In the genomic region with DNA sequence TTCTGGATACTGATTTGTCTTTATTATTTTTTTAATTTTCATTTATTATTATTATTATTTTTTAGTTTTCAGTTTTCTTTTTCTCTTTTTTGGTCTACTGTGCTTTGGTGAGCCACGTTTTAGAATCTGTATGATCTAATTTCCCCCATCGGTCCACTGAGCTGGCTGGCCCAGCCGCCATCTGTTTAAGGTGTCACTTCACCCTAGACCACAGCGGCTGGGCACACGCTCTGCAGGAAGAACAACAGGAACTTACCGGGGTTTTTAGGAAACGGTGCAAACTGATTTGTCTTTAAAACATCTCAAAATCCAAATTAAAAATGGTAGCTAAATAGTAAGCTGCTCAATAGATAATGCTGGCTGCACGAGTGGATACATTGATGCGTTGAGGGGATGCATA, we compare ENCODE assay signal across 30 cellular contexts. TPM values are rescaled to one million over a fixed set of nuclear protein-coding genes. Genes with fewer than 3 reads are reported as not detected.
A peak's percentile ranks its signal among the peaks of the same experiment; 100 is the strongest.
DNase-seq lines count a peak whose midpoint lies in the region; ATAC-seq and TF ChIP-seq lines count a peak whose summit lies in the region.
"Had no signal": no experiment of that assay in that cellular context is flagged by ENCODE, and none has a peak within 500 bp of the region (broad histone marks: within the 10 kb centered on the region; RNA-seq: fewer than 3 reads in every experiment).

No MANE protein-coding gene starts in this region.

- no peak for TF ChIP-seq POLR2A in suprapubic skin (IDR thresholded peaks at IDR 0.05)

- no peak overlapping the region for H3K4me3 Mint-ChIP-seq in memory B cell
- H3K4me3 Mint-ChIP-seq in CD4-positive, alpha-beta T cell = no peak overlapping the region
- H3K4me3 Mint-ChIP-seq: activated naive CD4-positive, alpha-beta T cell treated with anti-CD3 and anti-CD28 coated beads for 36 hours; CD14-positive monocyte; central memory CD8-positive, alpha-beta T cell; endodermal cell; T-helper 1 cell treated with Interleukin-12 subunit alpha and Interleukin-12 subunit beta and Interleukin-4 antibody, amounts not matched to agents 30 μg/mL and 1 μg/mL, for 36 hours had no signal

- WGBS in suprapubic skin = 52% methylated on average over 9 of the region's 9 CpGs

- H3K36me3 ChIP-seq in left ventricle myocardium inferior = no peaks in the 10 kb centered on the region
- H3K36me3 ChIP-seq in suprapubic skin = no peaks in the 10 kb centered on the region
- H3K36me3 ChIP-seq: HAP-1, upper lobe of right lung had no signal

- H3K27ac ChIP-seq in left ventricle myocardium inferior (replicated peaks) (no peak overlapping the region), suprapubic skin (no peak overlapping the region)
- H3K27ac ChIP-seq in CD4-positive, alpha-beta T cell (ENCODE audit: low read depth, low read length) = no peak overlapping the region
- H3K27ac ChIP-seq: body of pancreas, HL-60, KMS-11, upper lobe of right lung had no signal

- H3K27ac Mint-ChIP-seq in memory B cell = no peak overlapping the region
- no peak overlapping the region for H3K27ac Mint-ChIP-seq in CD4-positive, alpha-beta T cell
- H3K27ac Mint-ChIP-seq: activated naive CD4-positive, alpha-beta T cell treated with anti-CD3 and anti-CD28 coated beads for 36 hours; CD14-positive monocyte; endodermal cell; naive thymus-derived CD4-positive, alpha-beta T cell; T-helper 1 cell treated with Interleukin-12 subunit alpha and Interleukin-12 subunit beta and Interleukin-4 antibody, amounts not matched to agents 30 μg/mL and 1 μg/mL, for 36 hours had no signal

- H3K4me3 ChIP-seq in left ventricle myocardium inferior = no peak overlapping the region
- H3K4me3 ChIP-seq in suprapubic skin = no peak overlapping the region
- H3K4me3 ChIP-seq: body of pancreas, HAP-1, upper lobe of right lung had no signal

- H3K9me3 ChIP-seq in left ventricle myocardium inferior (replicated peaks) = no peaks in the 10 kb centered on the region
- no peaks in the 10 kb centered on the region for H3K9me3 ChIP-seq in CD4-positive, alpha-beta T cell (ENCODE audit: control insufficient read depth, low read length)
- no peaks in the 10 kb centered on the region for H3K9me3 ChIP-seq in suprapubic skin
- H3K9me3 ChIP-seq: body of pancreas, HAP-1, upper lobe of right lung had no signal

- CTCF ChIA-PET in CD4-positive, alpha-beta T cell (lab: Charles Lee) = no interaction called here

- no peaks in the 10 kb centered on the region for H3K27me3 ChIP-seq in left ventricle myocardium inferior (ENCODE audit: low read depth)
- H3K27me3 ChIP-seq in CD4-positive, alpha-beta T cell (ENCODE audit: control insufficient read depth, insufficient read depth, low read length) = no peaks in the 10 kb centered on the region
- no peaks in the 10 kb centered on the region for H3K27me3 ChIP-seq in suprapubic skin
- H3K27me3 ChIP-seq: body of pancreas, upper lobe of right lung had no signal

- TF ChIP-seq CTCF in left ventricle myocardium inferior (IDR thresholded peaks at IDR 0.05; ENCODE audit: borderline replicate concordance) (no peak), suprapubic skin (IDR thresholded peaks at IDR 0.05) (no peak)
- no peak for TF ChIP-seq CTCF in CD4-positive, alpha-beta T cell (IDR thresholded peaks at IDR 0.05)

- H3K4me1 Mint-ChIP-seq in memory B cell = peaks cover 13% of the 10 kb centered on the region
- peaks cover 6% of the 10 kb centered on the region for H3K4me1 Mint-ChIP-seq in CD4-positive, alpha-beta T cell (ENCODE audit: low read depth)
- H3K4me1 Mint-ChIP-seq: CD14-positive monocyte had no signal

- no peak for TF ChIP-seq EP300 in suprapubic skin (IDR thresholded peaks at IDR 0.05)

- H3K4me1 ChIP-seq in left ventricle myocardium inferior (no peaks in the 10 kb centered on the region), suprapubic skin (no peaks in the 10 kb centered on the region)
- H3K4me1 ChIP-seq: body of pancreas, HAP-1, upper lobe of right lung had no signal

- H3K9me3 Mint-ChIP-seq in memory B cell = no peaks in the 10 kb centered on the region
- H3K9me3 Mint-ChIP-seq in CD4-positive, alpha-beta T cell = no peaks in the 10 kb centered on the region
- H3K9me3 Mint-ChIP-seq: activated naive CD4-positive, alpha-beta T cell treated with anti-CD3 and anti-CD28 coated beads for 36 hours; CD14-positive monocyte; central memory CD8-positive, alpha-beta T cell; endodermal cell; naive thymus-derived CD4-positive, alpha-beta T cell; T-helper 1 cell treated with Interleukin-12 subunit alpha and Interleukin-12 subunit beta and Interleukin-4 antibody, amounts not matched to agents 30 μg/mL and 1 μg/mL, for 36 hours had no signal

- H3K27me3 Mint-ChIP-seq in memory B cell = no peaks in the 10 kb centered on the region
- no peaks in the 10 kb centered on the region for H3K27me3 Mint-ChIP-seq in CD4-positive, alpha-beta T cell
- H3K27me3 Mint-ChIP-seq: central memory CD8-positive, alpha-beta T cell; naive thymus-derived CD4-positive, alpha-beta T cell had no signal

- DNase-seq in left ventricle myocardium superior (peak; percentile 26), left ventricle myocardium inferior (no peak), memory B cell (ENCODE audit: low spot score in 2 of 2) (no peak), NCI-H1092 (lab: John Stamatoyannopoulos, UW) (no peak), NCI-H1694 treated with DMSO at 0.1 percent for 48 hours (lab: John Stamatoyannopoulos, UW) (no peak), suprapubic skin (ENCODE audit: low spot score in 2 of 2) (no peak)
- no peak for DNase-seq in CD4-positive, alpha-beta T cell
- DNase-seq: 8988T; activated CD4-positive, alpha-beta T cell treated with anti-CD3 and anti-CD28 coated beads, Interleukin-2, amount 50 U/mL, for 1 hour; activated CD4-positive, CD25-positive, alpha-beta regulatory T cell; activated naive CD4-positive, alpha-beta T cell treated with anti-CD3 and anti-CD28 coated beads for 36 hours; body of pancreas; DMS79 treated with DMSO at 0.1 percent for 48 hours; endodermal cell; GDM1; midbrain; naive thymus-derived CD4-positive, alpha-beta T cell; NCI-H2081 treated with DMSO at 0.1 percent for 48 hours; NCI-H2227 treated with DMSO at 0.1 percent for 48 hours; NCI-H526 treated with DMSO at 0.1 percent for 48 hours; stimulated activated naive CD4-positive, alpha-beta T cell; upper lobe of right lung had no signal

- no peak for ATAC-seq in left ventricle myocardium superior
- ATAC-seq in HG03460 (IDR thresholded peaks at IDR 0.05; ENCODE audit: unreplicated experiment) = peak; percentile 56
- ATAC-seq in memory B cell (ENCODE audit: low read depth) = peak; percentile 26
- no peak for ATAC-seq in CD4-positive, alpha-beta T cell (ENCODE audit: poor library complexity)
- ATAC-seq: body of pancreas; naive thymus-derived CD4-positive, alpha-beta T cell; SK-N-SH treated with all-trans-retinoic acid at 6 μM for 48 hours; upper lobe of right lung had no signal

- intact Hi-C loops in left ventricle myocardium superior (cut with micrococcal nuclease) = no loop called here
- intact Hi-C loops in left ventricle myocardium inferior (cut with micrococcal nuclease) = no loop called here
- intact Hi-C loops in CD4-positive, alpha-beta T cell (cut with DNase I, micrococcal nuclease) = no loop called here

- H3K36me3 Mint-ChIP-seq in memory B cell = no peaks in the 10 kb centered on the region
- H3K36me3 Mint-ChIP-seq in CD4-positive, alpha-beta T cell (ENCODE audit: low read depth) = no peaks in the 10 kb centered on the region
- H3K36me3 Mint-ChIP-seq: CD14-positive monocyte; naive thymus-derived CD4-positive, alpha-beta T cell had no signal

- POLR2A ChIA-PET in CD4-positive, alpha-beta T cell (lab: Charles Lee) = no interaction called here

RNA-seq across cellular contexts. Expression of a gene that starts 48.8 kb away (rescaled TPM):
- total RNA-seq in left ventricle myocardium superior (7.5 TPM), left ventricle myocardium inferior (6.1 TPM), suprapubic skin (10 to 100 TPM in 3 of 4 donors, 1 to 10 TPM in 1; 4.8 to 20.4 (median 11.8) TPM)
- total RNA-seq in CD4-positive, alpha-beta T cell = 1 to 10 TPM; 1.4 to 1.6 TPM

Comparison
In these comparisons a context has a peak if more than half of its experiments do, and no peak if none do; other contexts are left out.
1. ATAC-seq: peak in HG03460 (single experiment) and memory B cell (single experiment); none in left ventricle myocardium superior (single experiment) and CD4-positive, alpha-beta T cell (single experiment).